In genomic region chr15:31034152-31034551, GRCh38 we compare ENCODE assay signal across 21 cellular contexts. TPM values are rescaled to one million over a fixed set of nuclear protein-coding genes. Genes with fewer than 3 reads are reported as not detected.
DNase-seq lines count a peak whose midpoint lies in the region; ATAC-seq, FAIRE-seq and TF ChIP-seq lines count a peak whose summit lies in the region.
"Had no signal": no experiment of that assay in that cellular context is flagged by ENCODE, and none has a peak within 500 bp of the region (broad histone marks: within the 10 kb centered on the region; RNA-seq: fewer than 3 reads in every experiment).

No MANE protein-coding gene starts in this region.

- H3K4me3 Mint-ChIP-seq in CD14-positive monocyte: no peak overlapping the region
- H3K4me3 Mint-ChIP-seq: dendritic cell treated with granulocyte-macrophage colony-stimulating factor and Interleukin-4, amounts not matched to agents 40 ng/mL and 50 ng/mL, for 4 days; T-helper 1 cell treated with Interleukin-12 subunit alpha and Interleukin-12 subunit beta and Interleukin-4 antibody, amounts not matched to agents 30 μg/mL and 1 μg/mL, for 36 hours had no signal

- TF ChIP-seq EP300 in HepG2 (IDR thresholded peaks at IDR 0.05; ENCODE audit: low read depth in 2 of 2, low read length in 2 of 2) (no peak), HepG2 (CRISPR knock-in tag; IDR thresholded peaks at IDR 0.05; ENCODE audit: borderline replicate concordance) (no peak)

- H3K27me3 Mint-ChIP-seq in CD14-positive monocyte (ENCODE audit: low read depth in 3 of 3): peaks cover 0 to 2% (median 0%) of the 10 kb centered on the region in 3 donors
- H3K27me3 Mint-ChIP-seq: dendritic cell treated with granulocyte-macrophage colony-stimulating factor and Interleukin-4, amounts not matched to agents 40 ng/mL and 50 ng/mL, for 4 days had no signal

- TF ChIP-seq CTCF in HepG2 (CRISPR knock-in tag; IDR thresholded peaks at IDR 0.05) (peak; percentile 35; the same call in 1 of the 2 replicates), right lobe of liver (IDR thresholded peaks at IDR 0.05) (no peak), OCI-LY1 (IDR thresholded peaks at IDR 0.05; ENCODE audit: low read length) (peak; percentile 43; the same call in 1 of the 2 replicates), fibroblast of mammary gland (conservative IDR thresholded peaks at IDR 0.05; ENCODE audit: control insufficient read depth, insufficient read depth, low read depth, low read length) (no peak), CD14-positive monocyte (IDR thresholded peaks at IDR 0.05) (no peak)

- H3K9me3 ChIP-seq in HepG2 (ENCODE audit: low read length): no peaks in the 10 kb centered on the region
- no peaks in the 10 kb centered on the region for H3K9me3 ChIP-seq in right lobe of liver
- peaks cover 3% of the 10 kb centered on the region; the same call in 1 of the 2 replicates for H3K9me3 ChIP-seq in OCI-LY1 (ENCODE audit: low read length)
- H3K9me3 ChIP-seq: left lung, pancreas, upper lobe of right lung had no signal

- no peaks in the 10 kb centered on the region for H3K9me2 ChIP-seq in OCI-LY1 (ENCODE audit: low read depth, low read length)

- H4K20me1 ChIP-seq in HepG2 (ENCODE audit: insufficient read depth, low read length) (no peaks in the 10 kb centered on the region), OCI-LY1 (ENCODE audit: insufficient read depth, low read length) (no peaks in the 10 kb centered on the region)

- peaks cover 0 to 1% (median 0%) of the 10 kb centered on the region in 7 donors for H3K9me3 Mint-ChIP-seq in CD14-positive monocyte
- H3K9me3 Mint-ChIP-seq: dendritic cell treated with granulocyte-macrophage colony-stimulating factor and Interleukin-4, amounts not matched to agents 40 ng/mL and 50 ng/mL, for 4 days; T-helper 1 cell treated with Interleukin-12 subunit alpha and Interleukin-12 subunit beta and Interleukin-4 antibody, amounts not matched to agents 30 μg/mL and 1 μg/mL, for 36 hours had no signal

- POLR2A ChIA-PET in HepG2 (lab: Yijun Ruan, JAX): no interaction called here

- peaks cover 3% of the 10 kb centered on the region for H3K4me1 Mint-ChIP-seq in CD14-positive monocyte

- H3K4me2 ChIP-seq in HepG2 (ENCODE audit: low read depth, low read length): no peak overlapping the region
- no peak overlapping the region for H3K4me2 ChIP-seq in OCI-LY1 (ENCODE audit: low read length)

- no peak overlapping the region for H3K27ac Mint-ChIP-seq in CD14-positive monocyte
- H3K27ac Mint-ChIP-seq: dendritic cell treated with granulocyte-macrophage colony-stimulating factor and Interleukin-4, amounts not matched to agents 40 ng/mL and 50 ng/mL, for 4 days; T-helper 1 cell treated with Interleukin-12 subunit alpha and Interleukin-12 subunit beta and Interleukin-4 antibody, amounts not matched to agents 30 μg/mL and 1 μg/mL, for 36 hours had no signal

- ATAC-seq in HepG2: no peak
- no peak for ATAC-seq in right lobe of liver
- no peak for ATAC-seq in HG03135 (IDR thresholded peaks at IDR 0.05; ENCODE audit: unreplicated experiment)
- no peak for ATAC-seq in Right ventricle myocardium inferior
- ATAC-seq: left lung, pancreas had no signal

- H3K9ac ChIP-seq in HepG2 (ENCODE audit: insufficient read depth, low read depth, low read length) (no peak overlapping the region), OCI-LY1 (ENCODE audit: low read length) (no peak overlapping the region)

- 6% methylated on average over 4 of the region's 4 CpGs for WGBS in HepG2 (ENCODE audit: low lambda C conversion rate)
- WGBS in right lobe of liver (ENCODE audit: insufficient coverage, low coverage, low lambda C conversion rate, missing lambda C conversion rate): 49% methylated on average over 4 of the region's 4 CpGs

- in situ Hi-C loops in HepG2 (cut with HindIII; ENCODE audit: extremely low pct_ligation_motif_present, low pct_unique_long_range_greater_than_20kb): no loop called here

- H3K4me1 ChIP-seq in HepG2 (ENCODE audit: insufficient read depth, low read length) (no peaks in the 10 kb centered on the region), right lobe of liver (no peaks in the 10 kb centered on the region), OCI-LY1 (ENCODE audit: insufficient read depth, low read length, severe bottlenecking) (no peaks in the 10 kb centered on the region)
- H3K4me1 ChIP-seq: left lung, pancreas, upper lobe of right lung had no signal

- no peak for TF ChIP-seq RAD21 in HepG2 (CRISPR knock-in tag; IDR thresholded peaks at IDR 0.05)

- DNase-seq in HepG2 (ENCODE audit: low spot score) (no peak), right lobe of liver (no peak), fibroblast of mammary gland (ENCODE audit: low read depth) (peak; percentile 22), CD14-positive monocyte (ENCODE audit: low spot score) (no peak), medulla oblongata (ENCODE audit: extremely low spot score) (no peak), Right ventricle myocardium inferior (ENCODE audit: missing footprints) (no peak)
- DNase-seq: activated CD4-positive, alpha-beta T cell treated with anti-CD3 and anti-CD28 coated beads for 1 hour; activated naive CD4-positive, alpha-beta T cell; Calu3; hypothalamus; Karpas-422; left lung; NCI-H187 treated with DMSO at 0.1 percent for 48 hours; pancreas; stimulated activated naive CD4-positive, alpha-beta T cell treated with Interleukin-2 at 50 U/mL for 16 hours; upper lobe of right lung had no signal

- no peaks in the 10 kb centered on the region; a peak in 1 of 5 replicates for H3K27me3 ChIP-seq in HepG2 (ENCODE audit: control insufficient read depth in 1 of 2, insufficient read depth in 2 of 2, low read length in 2 of 2)
- H3K27me3 ChIP-seq in right lobe of liver: no peaks in the 10 kb centered on the region
- H3K27me3 ChIP-seq in OCI-LY1 (ENCODE audit: insufficient read depth, low read length): no peaks in the 10 kb centered on the region; the same call in 1 of the 2 replicates
- H3K27me3 ChIP-seq: left lung, pancreas, upper lobe of right lung had no signal

- no peak overlapping the region for H3K4me3 ChIP-seq in HepG2 (replicated peaks in 1 of 3; ENCODE audit: insufficient read depth in 1 of 3, low read depth in 2 of 3, low read length in 3 of 3)
- H3K4me3 ChIP-seq in right lobe of liver: no peak overlapping the region
- H3K4me3 ChIP-seq in OCI-LY1 (ENCODE audit: low read depth, low read length, poor library complexity, severe bottlenecking): no peak overlapping the region
- no peak overlapping the region for H3K4me3 ChIP-seq in fibroblast of mammary gland (ENCODE audit: control insufficient read depth, low read depth, low read length)
- H3K4me3 ChIP-seq: left lung, pancreas, upper lobe of right lung had no signal

- intact Hi-C loops in HepG2 (cut with micrococcal nuclease; ENCODE audit: unreplicated experiment): no loop called here
- intact Hi-C loops in right lobe of liver (cut with DNase I): no loop called here
- intact Hi-C loops in CD14-positive monocyte (cut with micrococcal nuclease): no loop called here
- intact Hi-C loops in Right ventricle myocardium inferior (cut with DNase I): loop anchor here (5.0 to 10.0 kb wide), 2 partner anchors 42 to 61 kb away; partner anchors contain the start of gene MTMR10

- BruUV-seq in HepG2 (replicated peaks; lab: Mats Ljungman, UMichigan): no TSS peak

- H2AFZ ChIP-seq in HepG2 (ENCODE audit: low read length) (no peak overlapping the region), OCI-LY1 (ENCODE audit: low read length) (no peak overlapping the region)

- H3K36me3 ChIP-seq in HepG2 (replicated peaks in 1 of 2; ENCODE audit: control insufficient read depth in 1 of 2, insufficient read depth in 2 of 2, low read length in 2 of 2): no peaks in the 10 kb centered on the region
- H3K36me3 ChIP-seq in right lobe of liver: no peaks in the 10 kb centered on the region
- no peaks in the 10 kb centered on the region; the same call in 1 of the 2 replicates for H3K36me3 ChIP-seq in OCI-LY1 (ENCODE audit: insufficient read depth, low read length)
- H3K36me3 ChIP-seq: left lung, pancreas, upper lobe of right lung had no signal

- no peak overlapping the region for H3K27ac ChIP-seq in HepG2 (ENCODE audit: extremely low read length, insufficient read depth, low read length)
- H3K27ac ChIP-seq in right lobe of liver: no peak overlapping the region
- no peak overlapping the region for H3K27ac ChIP-seq in OCI-LY1 (ENCODE audit: low read depth, low read length, poor library complexity, severe bottlenecking)
- H3K27ac ChIP-seq: left lung, pancreas, upper lobe of right lung had no signal

- TF ChIP-seq POLR2A in HepG2 (IDR thresholded peaks at IDR 0.05; ENCODE audit: insufficient read depth in 1 of 2, low read depth in 2 of 2, low read length in 2 of 2) (no peak), right lobe of liver (IDR thresholded peaks at IDR 0.05) (no peak)

- no peaks in the 10 kb centered on the region for H3K36me3 Mint-ChIP-seq in CD14-positive monocyte

- no peak for FAIRE-seq in HepG2 (lab: Jason Lieb, UNC)
- FAIRE-seq: astrocyte, pancreas had no signal

- CTCF ChIA-PET in HepG2 (lab: Yijun Ruan, JAX; ENCODE audit: low intra/inter-chr PET ratio, low total read pairs): no interaction called here

- H3K79me2 ChIP-seq in HepG2 (ENCODE audit: insufficient read depth, low read length): no peaks in the 10 kb centered on the region
- no peaks in the 10 kb centered on the region for H3K79me2 ChIP-seq in OCI-LY1 (ENCODE audit: insufficient read depth, low read length)

- H3F3A ChIP-seq in OCI-LY1 (ENCODE audit: insufficient read depth, low read length): no peaks in the 10 kb centered on the region

RNA-seq across cellular contexts. Expression of gene MTMR10, which starts 42.7 kb away (rescaled TPM):
- total RNA-seq in HepG2 (2016; rRNA removed; fragmentation: Illumina TruSeq; extraction: Trizol) (17.4 and 18.6 TPM in 2 replicates), right lobe of liver (10 to 100 TPM; 16.2 to 29.1 (median 22.3) TPM), Right ventricle myocardium inferior (31.4 TPM)
- 2.5 and 2.7 TPM in 2 replicates for total RNA-seq in HepG2 (2016; cell fraction: cytosol; rRNA removed; fragmentation: Illumina TruSeq; extraction: Trizol; ENCODE audit: low read depth)
- total RNA-seq in HepG2 (2016; cell fraction: insoluble cytoplasmic fraction; rRNA removed; fragmentation: Illumina TruSeq; extraction: Trizol): 17.6 and 17.8 TPM in 2 replicates
- 8.5 and 10.1 TPM in 2 replicates for total RNA-seq in HepG2 (2016; cell fraction: membrane; rRNA removed; fragmentation: Illumina TruSeq; extraction: Trizol)
- 29.2 and 29.6 TPM in 2 replicates for total RNA-seq in HepG2 (2016; cell fraction: nucleus; rRNA removed; fragmentation: Illumina TruSeq; extraction: Trizol)
- polyA plus RNA-seq in HepG2 (2011; rRNA removed) (10.0 and 10.2 TPM in 2 replicates), CD14-positive monocyte (10 to 100 TPM in 1 of 2 donors, 1 to 10 TPM in 1; 8.7 to 15.9 TPM)
- polyA plus RNA-seq in HepG2 (2011; cell fraction: cytosol; rRNA removed): 4.3 and 6.3 TPM in 2 replicates
- 10.5 and 10.7 TPM in 2 replicates for polyA plus RNA-seq in HepG2 (2011; cell fraction: nucleus; rRNA removed)
- 11.6 and 14.6 TPM in 2 replicates for polyA plus RNA-seq in HepG2 (2012)
- polyA plus RNA-seq in HepG2 (2016; cell fraction: cytosol; fragmentation: Illumina TruSeq; extraction: Trizol; ENCODE audit: low read depth): 1.1 TPM in 2 replicates
- 13.3 and 14.3 TPM in 2 replicates for polyA plus RNA-seq in HepG2 (2016; cell fraction: insoluble cytoplasmic fraction; fragmentation: Illumina TruSeq; extraction: Trizol; ENCODE audit: low read depth)
- polyA plus RNA-seq in HepG2 (2016; cell fraction: membrane; fragmentation: Illumina TruSeq; extraction: Trizol; ENCODE audit: low read depth): 4.3 and 4.6 TPM in 2 replicates
- 16.0 and 20.6 TPM in 2 replicates for polyA plus RNA-seq in HepG2 (2016; cell fraction: nucleus; fragmentation: Illumina TruSeq; extraction: Trizol; ENCODE audit: insufficient read depth, low read depth)
- polyA minus RNA-seq in HepG2 (2011; rRNA and poly(A)+ RNA removed; ENCODE audit: low replicate concordance): 6.1 and 8.6 TPM in 2 replicates
- polyA minus RNA-seq in HepG2 (2011; cell fraction: cytosol; rRNA and poly(A)+ RNA removed): 8.5 and 9.8 TPM in 2 replicates
- polyA minus RNA-seq in HepG2 (2011; cell fraction: nucleus; rRNA and poly(A)+ RNA removed): 79.1 and 87.2 TPM in 2 replicates

Comparison
In these comparisons a context has a peak if more than half of its experiments do, and no peak if none do; other contexts are left out.
1. CTCF ChIP-seq: peak in HepG2 (single experiment) and OCI-LY1 (single experiment); none in right lobe of liver (0 of 4), fibroblast of mammary gland (single experiment) and CD14-positive monocyte (single experiment).